ENCODE assay signal across 1 cellular context in genomic region chr17:73697872-73698271, GRCh38.
TF ChIP-seq lines count a peak whose summit lies in the region.

No MANE protein-coding gene starts in this region.

TF ChIP-seq in HepG2, 621 proteins besides CTCF, POLR2A, EP300 and RAD21 (continued from another document):
- TF ChIP-seq AFF4 (CRISPR knock-in tag; IDR thresholded peaks at IDR 0.05) = no peak
- no peak for TF ChIP-seq ZNF234 (CRISPR knock-in tag; conservative IDR thresholded peaks at IDR 0.05)
- peak; percentile 54 for TF ChIP-seq ELF3 (CRISPR knock-in tag; IDR thresholded peaks at IDR 0.05)
- no peak for TF ChIP-seq ZBTB34 (CRISPR knock-in tag; IDR thresholded peaks at IDR 0.05)
- TF ChIP-seq CBX5 (CRISPR knock-in tag; IDR thresholded peaks at IDR 0.05; ENCODE audit: borderline replicate concordance) = peak; percentile 54; the same call in 1 of the 2 replicates
- TF ChIP-seq HNF4G (IDR thresholded peaks at IDR 0.05; ENCODE audit: borderline replicate concordance, low read depth, low read length) = peak; percentile 42; the same call in 1 of the 2 replicates
- no peak for TF ChIP-seq HNF4G (CRISPR knock-in tag; IDR thresholded peaks at IDR 0.05; ENCODE audit: borderline replicate concordance, low read depth)
- no peak for TF ChIP-seq KAT7 (CRISPR knock-in tag; IDR thresholded peaks at IDR 0.05; ENCODE audit: borderline replicate concordance)
- peak; percentile 52 for TF ChIP-seq RARA (CRISPR knock-in tag; IDR thresholded peaks at IDR 0.05)
- no peak for TF ChIP-seq MYNN (CRISPR knock-in tag; IDR thresholded peaks at IDR 0.05; ENCODE audit: low read depth)
- TF ChIP-seq SSRP1 (CRISPR knock-in tag; IDR thresholded peaks at IDR 0.05) = no peak
- TF ChIP-seq, protein P1, sequence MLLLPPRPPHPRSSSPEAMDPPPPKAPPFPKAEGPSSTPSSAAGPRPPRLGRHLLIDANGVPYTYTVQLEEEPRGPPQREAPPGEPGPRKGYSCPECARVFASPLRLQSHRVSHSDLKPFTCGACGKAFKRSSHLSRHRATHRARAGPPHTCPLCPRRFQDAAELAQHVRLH (CRISPR knock-in tag; IDR thresholded peaks at IDR 0.05; ENCODE audit: borderline replicate concordance, low read depth) = no peak
- TF ChIP-seq, protein P2, sequence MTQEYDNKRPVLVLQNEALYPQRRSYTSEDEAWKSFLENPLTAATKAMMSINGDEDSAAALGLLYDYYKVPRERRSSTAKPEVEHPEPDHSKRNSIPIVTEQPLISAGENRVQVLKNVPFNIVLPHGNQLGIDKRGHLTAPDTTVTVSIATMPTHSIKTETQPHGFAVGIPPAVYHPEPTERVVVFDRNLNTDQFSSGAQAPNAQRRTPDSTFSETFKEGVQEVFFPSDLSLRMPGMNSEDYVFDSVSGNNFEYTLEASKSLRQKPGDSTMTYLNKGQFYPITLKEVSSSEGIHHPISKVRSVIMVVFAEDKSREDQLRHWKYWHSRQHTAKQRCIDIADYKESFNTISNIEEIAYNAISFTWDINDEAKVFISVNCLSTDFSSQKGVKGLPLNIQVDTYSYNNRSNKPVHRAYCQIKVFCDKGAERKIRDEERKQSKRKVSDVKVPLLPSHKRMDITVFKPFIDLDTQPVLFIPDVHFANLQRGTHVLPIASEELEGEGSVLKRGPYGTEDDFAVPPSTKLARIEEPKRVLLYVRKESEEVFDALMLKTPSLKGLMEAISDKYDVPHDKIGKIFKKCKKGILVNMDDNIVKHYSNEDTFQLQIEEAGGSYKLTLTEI (CRISPR knock-in tag; conservative IDR thresholded peaks at IDR 0.05) = no peak
- TF ChIP-seq TOE1 (CRISPR knock-in tag; IDR thresholded peaks at IDR 0.05) = no peak
- no peak for TF ChIP-seq POLR2AphosphoS2 (IDR thresholded peaks at IDR 0.05; ENCODE audit: low read depth, low read length)
- peak; percentile 63 for TF ChIP-seq BCL6 (CRISPR knock-in tag; IDR thresholded peaks at IDR 0.05)
- TF ChIP-seq, protein P3, sequence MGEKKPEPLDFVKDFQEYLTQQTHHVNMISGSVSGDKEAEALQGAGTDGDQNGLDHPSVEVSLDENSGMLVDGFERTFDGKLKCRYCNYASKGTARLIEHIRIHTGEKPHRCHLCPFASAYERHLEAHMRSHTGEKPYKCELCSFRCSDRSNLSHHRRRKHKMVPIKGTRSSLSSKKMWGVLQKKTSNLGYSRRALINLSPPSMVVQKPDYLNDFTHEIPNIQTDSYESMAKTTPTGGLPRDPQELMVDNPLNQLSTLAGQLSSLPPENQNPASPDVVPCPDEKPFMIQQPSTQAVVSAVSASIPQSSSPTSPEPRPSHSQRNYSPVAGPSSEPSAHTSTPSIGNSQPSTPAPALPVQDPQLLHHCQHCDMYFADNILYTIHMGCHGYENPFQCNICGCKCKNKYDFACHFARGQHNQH (CRISPR knock-in tag; IDR thresholded peaks at IDR 0.05) = peak; percentile 55; the same call in 1 of the 2 replicates
- TF ChIP-seq CCDC6 (CRISPR knock-in tag; IDR thresholded peaks at IDR 0.05) = 0 out of 2 replicates have a peak, but pooled peaks have one; percentile 57
- TF ChIP-seq JUN (CRISPR knock-in tag; IDR thresholded peaks at IDR 0.05) = no peak
- peak; percentile 59; the same call in 1 of the 2 replicates for TF ChIP-seq IRF2 (CRISPR knock-in tag; IDR thresholded peaks at IDR 0.05)
- 0 out of 2 replicates have a peak, but pooled peaks have one; percentile 19 for TF ChIP-seq SMC3 (IDR thresholded peaks at IDR 0.05; ENCODE audit: low read length)
- TF ChIP-seq ZNF788 (CRISPR knock-in tag; IDR thresholded peaks at IDR 0.05; ENCODE audit: borderline replicate concordance) = peak; percentile 55; the same call in 1 of the 2 replicates
